In genomic region chr17:16879686-16880085, GRCh38 we compare ENCODE assay signal across 27 cellular contexts.
"Had no signal": no experiment of that assay in that cellular context is flagged by ENCODE, and none has a peak within 500 bp of the region (broad histone marks: within the 10 kb centered on the region; RNA-seq: fewer than 3 reads in every experiment).

No MANE protein-coding gene starts in this region.

- ATAC-seq: left colon; lower lobe of right lung; natural killer cell; pancreas; stimulated activated naive CD8-positive, alpha-beta T cell treated with anti-CD3 and anti-CD28 coated beads, Interleukin-15, amount 100 ng/mL, for 72 hours had no signal

- DNase-seq: colonic mucosa; effector CD8-positive, alpha-beta T cell; erythroblast; esophagus squamous epithelium; foreskin melanocyte; glutamatergic neuron; hypothalamus; immature natural killer cell; kidney glomerular epithelial cell; left colon; left ventricle myocardium inferior; lower lobe of right lung; natural killer cell; occipital lobe; pancreas; retina; small intestine; stimulated activated CD4-positive, alpha-beta T cell treated with anti-CD3 and anti-CD28 coated beads, Interleukin-12 subunit alpha, Interleukin-12 subunit beta, amount 100 ng/mL, for 4 hours; stimulated activated CD4-positive, alpha-beta T cell treated with anti-CD3 and anti-CD28 coated beads, Interleukin-1b, Interleukin-23, amount 100 ng/mL, for 48 hours; stimulated activated CD4-positive, alpha-beta T cell treated with anti-CD3 and anti-CD28 coated beads, Interleukin-4, amount 100 ng/mL, for 1 hour; stimulated activated CD8-positive, alpha-beta memory T cell treated with anti-CD3 and anti-CD28 coated beads, Interleukin-4, amount 100 ng/mL, for 48 hours; stimulated activated naive CD4-positive, alpha-beta T cell; stimulated activated naive CD8-positive, alpha-beta T cell treated with anti-CD3 and anti-CD28 coated beads, Interleukin-15, amount 100 ng/mL, for 72 hours; thyroid gland; trophoblast cell had no signal

- H3K27ac ChIP-seq: colonic mucosa, esophagus squamous epithelium, left ventricle myocardium inferior, lower lobe of right lung, pancreas, right lobe of liver, thyroid gland had no signal

- H3K36me3 ChIP-seq: colonic mucosa, esophagus squamous epithelium, left ventricle myocardium inferior, lower lobe of right lung, pancreas, right lobe of liver, thyroid gland had no signal

- FAIRE-seq: endometrium, pancreas, small intestine had no signal

- H3K4me3 ChIP-seq: colonic mucosa, esophagus squamous epithelium, left ventricle myocardium inferior, lower lobe of right lung, pancreas, right lobe of liver, thyroid gland had no signal

- H3K27me3 ChIP-seq: colonic mucosa, pancreas, right lobe of liver, thyroid gland had no signal

- H3K4me1 ChIP-seq: colonic mucosa, esophagus squamous epithelium, left ventricle myocardium inferior, lower lobe of right lung, pancreas, thyroid gland had no signal

- H3K9me3 ChIP-seq: colonic mucosa, lower lobe of right lung, pancreas, right lobe of liver, thyroid gland had no signal
